In genomic region chr4:112593438-112594133, GRCh38 we compare ENCODE assay signal across 17 cellular contexts.
DNase-seq lines count a peak whose midpoint lies in the region; ATAC-seq and TF ChIP-seq lines count a peak whose summit lies in the region.
"Had no signal": no experiment of that assay in that cellular context is flagged by ENCODE, and none has a peak within 500 bp of the region (broad histone marks: within the 10 kb centered on the region; RNA-seq: fewer than 3 reads in every experiment).

No MANE protein-coding gene starts in this region.

- no peak overlapping the region for H3K4me3 ChIP-seq in MM.1S (ENCODE audit: low read length)
- H3K4me3 ChIP-seq: BLaER1, transverse colon had no signal

- no peak for DNase-seq in stimulated activated naive B cell treated with anti-CD40 and anti-IgM and Interleukin-4, amounts not matched to agents 10 μg/mL and 1 μg/mL and 100 μg/mL, for 72 hours
- DNase-seq in MM.1S = no peak
- no peak for DNase-seq in T-helper 2 cell treated with Interferon-gamma antibody and Interleukin-4, amounts not matched to agents 5 μg/mL and 100 μg/mL, for 36 hours (ENCODE audit: low spot score)
- DNase-seq: activated CD8-positive, alpha-beta T cell treated with anti-CD3 and anti-CD28 coated beads, Interleukin-2, amount 10 ng/mL, durations not matched to agents 7 days and 5 days; activated effector memory CD4-positive, alpha-beta T cell treated with anti-CD3 and anti-CD28 coated beads, Interleukin-2, amount 50 U/mL, for 16 hours; aorta; NCI-H1105; OCI-M1; stimulated activated CD4-positive, alpha-beta T cell treated with anti-CD3 and anti-CD28 coated beads, Interleukin-2, amount 100 ng/mL, for 48 hours; transverse colon had no signal

- H3K27me3 ChIP-seq in MM.1S (replicated peaks; ENCODE audit: insufficient read depth, low read length) = no peaks in the 10 kb centered on the region
- H3K27me3 ChIP-seq: BLaER1, transverse colon had no signal

- H2AFZ ChIP-seq in MM.1S (ENCODE audit: low read length) = no peak overlapping the region

- H3K4me1 Mint-ChIP-seq in stimulated activated naive B cell treated with anti-CD40 and anti-IgM and Interleukin-4, amounts not matched to agents 10 μg/mL and 1 μg/mL and 100 μg/mL, for 72 hours = peaks cover 0 to 10% of the 10 kb centered on the region in 2 donors
- H3K4me1 Mint-ChIP-seq in T-helper 2 cell treated with Interferon-gamma antibody and Interleukin-4, amounts not matched to agents 5 μg/mL and 100 μg/mL, for 36 hours (ENCODE audit: low read depth) = peaks cover 4% of the 10 kb centered on the region

- no peak overlapping the region for H3K4me2 ChIP-seq in MM.1S (ENCODE audit: low read depth, low read length)
- H3K4me2 ChIP-seq: BLaER1 had no signal

- H3K9ac ChIP-seq in MM.1S (ENCODE audit: low read length) = no peak overlapping the region
- H3K9ac ChIP-seq: BLaER1 had no signal

- no peaks in the 10 kb centered on the region for H3K36me3 ChIP-seq in MM.1S (replicated peaks; ENCODE audit: insufficient read depth, low read length)
- H3K36me3 ChIP-seq: transverse colon had no signal

- peaks cover 10 to 11% of the 10 kb centered on the region in 2 donors for H3K9me3 Mint-ChIP-seq in stimulated activated naive B cell treated with anti-CD40 and anti-IgM and Interleukin-4, amounts not matched to agents 10 μg/mL and 1 μg/mL and 100 μg/mL, for 72 hours
- H3K9me3 Mint-ChIP-seq in T-helper 2 cell treated with Interferon-gamma antibody and Interleukin-4, amounts not matched to agents 5 μg/mL and 100 μg/mL, for 36 hours = no peaks in the 10 kb centered on the region

- no peak overlapping the region for H3K4me3 Mint-ChIP-seq in stimulated activated naive B cell treated with anti-CD40 and anti-IgM and Interleukin-4, amounts not matched to agents 10 μg/mL and 1 μg/mL and 100 μg/mL, for 72 hours
- H3K4me3 Mint-ChIP-seq in T-helper 2 cell treated with Interferon-gamma antibody and Interleukin-4, amounts not matched to agents 5 μg/mL and 100 μg/mL, for 36 hours = no peak overlapping the region
- H3K4me3 Mint-ChIP-seq: activated CD8-positive, alpha-beta T cell treated with anti-CD3 and anti-CD28 coated beads, Interleukin-2, amount 10 ng/mL, durations not matched to agents 7 days and 5 days had no signal

- H3K27ac ChIP-seq in MM.1S (ENCODE audit: low read length) = no peak overlapping the region
- H3K27ac ChIP-seq: BLaER1, transverse colon had no signal

- H3K4me1 ChIP-seq in MM.1S (ENCODE audit: low read length) = no peaks in the 10 kb centered on the region
- H3K4me1 ChIP-seq: BLaER1, transverse colon had no signal

- ATAC-seq in GM18907 (IDR thresholded peaks at IDR 0.05; ENCODE audit: unreplicated experiment) (peak; percentile 81), GM21737 (IDR thresholded peaks at IDR 0.05; ENCODE audit: unreplicated experiment) (peak; percentile 57), HG03095 (IDR thresholded peaks at IDR 0.05; ENCODE audit: unreplicated experiment) (peak; percentile 66), GM18867 (IDR thresholded peaks at IDR 0.05; ENCODE audit: unreplicated experiment) (no peak)
- ATAC-seq in stimulated activated naive B cell treated with anti-CD40 and anti-IgM and Interleukin-4, amounts not matched to agents 10 μg/mL and 1 μg/mL and 100 μg/mL, for 72 hours (replicated peaks) = peak; percentile 45 to 76
- ATAC-seq: activated CD8-positive, alpha-beta T cell treated with anti-CD3 and anti-CD28 coated beads, Interleukin-2, amount 10 ng/mL, durations not matched to agents 7 days and 5 days; sciatic nerve; SK-N-SH treated with all-trans-retinoic acid at 6 μM for 48 hours had no signal

- TF ChIP-seq CTCF in MM.1S (IDR thresholded peaks at IDR 0.05; ENCODE audit: low read length) = no peak

- no peaks in the 10 kb centered on the region for H3K27me3 Mint-ChIP-seq in stimulated activated naive B cell treated with anti-CD40 and anti-IgM and Interleukin-4, amounts not matched to agents 10 μg/mL and 1 μg/mL and 100 μg/mL, for 72 hours
- no peaks in the 10 kb centered on the region for H3K27me3 Mint-ChIP-seq in T-helper 2 cell treated with Interferon-gamma antibody and Interleukin-4, amounts not matched to agents 5 μg/mL and 100 μg/mL, for 36 hours (ENCODE audit: low read depth)

- no peaks in the 10 kb centered on the region; the same call in 1 of the 2 replicates for H3F3A ChIP-seq in MM.1S (ENCODE audit: insufficient read depth, low read length)

- no peaks in the 10 kb centered on the region for H3K79me2 ChIP-seq in MM.1S (ENCODE audit: low read length)

- H3K36me3 Mint-ChIP-seq in stimulated activated naive B cell treated with anti-CD40 and anti-IgM and Interleukin-4, amounts not matched to agents 10 μg/mL and 1 μg/mL and 100 μg/mL, for 72 hours = peaks cover 8 to 26% of the 10 kb centered on the region in 2 donors
- H3K36me3 Mint-ChIP-seq in T-helper 2 cell treated with Interferon-gamma antibody and Interleukin-4, amounts not matched to agents 5 μg/mL and 100 μg/mL, for 36 hours (ENCODE audit: low read depth) = peaks cover 23% of the 10 kb centered on the region

- no peaks in the 10 kb centered on the region for H3K9me3 ChIP-seq in MM.1S (replicated peaks; ENCODE audit: insufficient read depth, low read length)
- H3K9me3 ChIP-seq: BLaER1, transverse colon had no signal

- no peaks in the 10 kb centered on the region for H4K20me1 ChIP-seq in MM.1S (ENCODE audit: insufficient read depth, low read length)
- H4K20me1 ChIP-seq: BLaER1 had no signal

- no peak overlapping the region for H3K27ac Mint-ChIP-seq in stimulated activated naive B cell treated with anti-CD40 and anti-IgM and Interleukin-4, amounts not matched to agents 10 μg/mL and 1 μg/mL and 100 μg/mL, for 72 hours
- no peak overlapping the region for H3K27ac Mint-ChIP-seq in T-helper 2 cell treated with Interferon-gamma antibody and Interleukin-4, amounts not matched to agents 5 μg/mL and 100 μg/mL, for 36 hours
- H3K27ac Mint-ChIP-seq: activated CD8-positive, alpha-beta T cell treated with anti-CD3 and anti-CD28 coated beads, Interleukin-2, amount 10 ng/mL, durations not matched to agents 7 days and 5 days had no signal

- H3K9me2 ChIP-seq in MM.1S (replicated peaks; ENCODE audit: insufficient read depth, low read length) = no peaks in the 10 kb centered on the region
